Comparison of ENCODE assay signal across 37 cellular contexts in the genomic region with DNA sequence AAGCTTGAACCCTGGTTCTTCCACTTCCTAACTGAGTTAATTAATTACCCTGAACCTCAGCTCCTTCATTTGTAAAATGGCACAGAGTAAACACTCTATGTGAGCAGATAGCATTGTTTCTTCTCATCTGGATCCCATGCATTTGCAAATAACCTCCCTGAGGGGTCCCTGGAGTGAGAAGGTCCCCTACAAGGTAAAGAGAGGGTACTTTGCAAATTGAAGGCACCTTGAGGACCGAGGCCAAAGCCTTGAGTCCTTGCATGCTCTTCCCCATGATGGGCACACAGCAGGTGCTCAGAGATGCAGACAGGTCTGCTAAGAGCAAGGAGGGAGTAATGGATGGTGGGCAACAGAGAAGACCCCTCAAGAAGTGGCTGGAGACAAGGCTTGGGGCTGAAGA. TPM values are rescaled to one million over a fixed set of nuclear protein-coding genes. Genes with fewer than 3 reads are reported as not detected.
"Had no signal": no experiment of that assay in that cellular context is flagged by ENCODE, and none has a peak within 500 bp of the region (broad histone marks: within the 10 kb centered on the region; RNA-seq: fewer than 3 reads in every experiment).

No MANE protein-coding gene starts in this region.

- H3K4me3 Mint-ChIP-seq: activated CD4-positive, alpha-beta T cell treated with anti-CD3 and anti-CD28 coated beads for 36 hours; activated CD4-positive, alpha-beta T cell treated with anti-CD3 and anti-CD28 coated beads, Interleukin-2, amount 10 ng/mL, durations not matched to agents 7 days and 5 days; activated CD8-positive, alpha-beta T cell treated with anti-CD3 and anti-CD28 coated beads for 36 hours; activated naive CD4-positive, alpha-beta T cell treated with anti-CD3 and anti-CD28 coated beads for 36 hours; activated T-cell treated with anti-CD3 and anti-CD28 coated beads, Interleukin-2, amount 50 U/mL, for 72 hours; activated T-helper 17 cell treated with anti-CD3 and anti-CD28 coated beads, Interleukin-2, amount 50 U/mL, for 72 hours had no signal

- H3K4me3 ChIP-seq: adrenal gland, body of pancreas, breast epithelium had no signal

- H3K9me3 Mint-ChIP-seq: activated CD4-positive, alpha-beta T cell treated with anti-CD3 and anti-CD28 coated beads, Interleukin-2, amount 10 ng/mL, durations not matched to agents 7 days and 5 days; activated CD8-positive, alpha-beta T cell treated with anti-CD3 and anti-CD28 coated beads for 36 hours; activated naive CD4-positive, alpha-beta T cell treated with anti-CD3 and anti-CD28 coated beads for 36 hours; activated naive CD4-positive, alpha-beta T cell treated with anti-CD3 and anti-CD28 coated beads, Interleukin-2, amount 50 U/mL, for 72 hours; activated T-cell treated with anti-CD3 and anti-CD28 coated beads, Interleukin-2, amount 50 U/mL, for 72 hours; activated T-helper 17 cell treated with anti-CD3 and anti-CD28 coated beads, Interleukin-2, amount 50 U/mL, for 72 hours had no signal

- H3K27ac Mint-ChIP-seq: activated CD4-positive, alpha-beta T cell treated with anti-CD3 and anti-CD28 coated beads for 36 hours; activated CD4-positive, alpha-beta T cell treated with anti-CD3 and anti-CD28 coated beads, Interleukin-2, amount 10 ng/mL, durations not matched to agents 7 days and 5 days; activated CD8-positive, alpha-beta T cell treated with anti-CD3 and anti-CD28 coated beads for 36 hours; activated naive CD4-positive, alpha-beta T cell treated with anti-CD3 and anti-CD28 coated beads for 36 hours; activated naive CD4-positive, alpha-beta T cell treated with anti-CD3 and anti-CD28 coated beads, Interleukin-2, amount 50 U/mL, for 72 hours; activated T-cell treated with anti-CD3 and anti-CD28 coated beads, Interleukin-2, amount 50 U/mL, for 72 hours; activated T-helper 17 cell treated with anti-CD3 and anti-CD28 coated beads, Interleukin-2, amount 50 U/mL, for 72 hours had no signal

- H3K9me3 ChIP-seq: adrenal gland, body of pancreas, breast epithelium had no signal

- ATAC-seq: activated CD4-positive, alpha-beta T cell treated with anti-CD3 and anti-CD28 coated beads for 36 hours; activated CD8-positive, alpha-beta T cell treated with anti-CD3 and anti-CD28 coated beads for 36 hours; activated naive CD4-positive, alpha-beta T cell treated with anti-CD3 and anti-CD28 coated beads, Interleukin-2, amount 50 U/mL, for 72 hours; activated T-cell treated with anti-CD3 and anti-CD28 coated beads, Interleukin-2, amount 50 U/mL, for 72 hours; activated T-helper 17 cell treated with anti-CD3 and anti-CD28 coated beads, Interleukin-2, amount 50 U/mL, for 72 hours; body of pancreas had no signal

- H3K9ac ChIP-seq: KMS-11 had no signal

- H3K4me1 ChIP-seq: adrenal gland, body of pancreas, breast epithelium had no signal

- H3K27ac ChIP-seq: adrenal gland, body of pancreas, breast epithelium, KMS-11, VCaP had no signal

- H3K4me1 Mint-ChIP-seq: activated CD4-positive, alpha-beta T cell treated with anti-CD3 and anti-CD28 coated beads for 36 hours; activated CD4-positive, alpha-beta T cell treated with anti-CD3 and anti-CD28 coated beads, Interleukin-2, amount 10 ng/mL, durations not matched to agents 7 days and 5 days; activated T-helper 17 cell treated with anti-CD3 and anti-CD28 coated beads, Interleukin-2, amount 50 U/mL, for 72 hours had no signal

- H3K36me3 Mint-ChIP-seq: activated naive CD4-positive, alpha-beta T cell treated with anti-CD3 and anti-CD28 coated beads, Interleukin-2, amount 50 U/mL, for 72 hours had no signal

- DNase-seq: activated CD4-positive, alpha-beta T cell treated with anti-CD3 and anti-CD28 coated beads for 36 hours; activated CD4-positive, alpha-beta T cell treated with anti-CD3 and anti-CD28 coated beads, Interleukin-2, amount 10 ng/mL, durations not matched to agents 7 days and 5 days; activated CD4-positive, CD25-positive, alpha-beta regulatory T cell; activated CD8-positive, alpha-beta T cell treated with anti-CD3 and anti-CD28 coated beads for 36 hours; activated gamma-delta T cell treated with Interleukin-2 at 50 U/mL for 16 hours; activated naive CD4-positive, alpha-beta T cell treated with anti-CD3 and anti-CD28 coated beads for 36 hours; activated T-cell treated with anti-CD3 and anti-CD28 coated beads, Interleukin-2, amount 50 U/mL, for 1 hour; activated T-cell treated with anti-CD3 and anti-CD28 coated beads, Interleukin-2, amount 50 U/mL, for 72 hours; body of pancreas; MM.1S; MV-4-11; NCI-H1092; NCI-H1417; NCI-H146; NCI-H187; NCI-H2029 treated with DMSO at 0.1 percent for 48 hours; NCI-H2107; NCI-H2171; NCI-H510A; NCI-H526; NCI-H748 treated with DMSO at 0.1 percent for 48 hours; NK-92 treated with Interleukin-12 subunit alpha and Interleukin-12 subunit beta, amount 100 ng/mL, for 24 hours; Right ventricle myocardium superior; SW 1271; T-helper 1 cell; T-helper 2 cell; T-helper 9 cell had no signal

- H3K27me3 ChIP-seq: adrenal gland, body of pancreas, breast epithelium had no signal

- H3K36me3 ChIP-seq: adrenal gland, breast epithelium had no signal

RNA-seq across cellular contexts. Expression of gene OTOG, which starts 33.2 kb away (rescaled TPM):
- total RNA-seq: activated CD4-positive, alpha-beta T cell treated with anti-CD3 and anti-CD28 coated beads for 36 hours; activated CD4-positive, alpha-beta T cell treated with anti-CD3 and anti-CD28 coated beads, Interleukin-2, amount 10 ng/mL, durations not matched to agents 7 days and 5 days; activated CD8-positive, alpha-beta memory T cell treated with anti-CD3 and anti-CD28 coated beads for 36 hours; activated CD8-positive, alpha-beta T cell treated with anti-CD3 and anti-CD28 coated beads for 36 hours; activated naive CD4-positive, alpha-beta T cell treated with anti-CD3 and anti-CD28 coated beads for 36 hours; activated naive CD4-positive, alpha-beta T cell treated with anti-CD3 and anti-CD28 coated beads, Interleukin-2, amount 50 U/mL, for 72 hours; activated T-cell treated with anti-CD3 and anti-CD28 coated beads, Interleukin-2, amount 50 U/mL, for 72 hours; activated T-helper 17 cell treated with anti-CD3 and anti-CD28 coated beads, Interleukin-2, amount 50 U/mL, for 72 hours; adrenal gland; astrocyte; body of pancreas; breast epithelium; cardiac septum; LHCN-M2; Right ventricle myocardium superior had no signal
- polyA plus RNA-seq: adrenal gland had no signal

RNA-seq across cellular contexts. Expression of gene USH1C, which starts 36.1 kb away (rescaled TPM):
- total RNA-seq: activated CD4-positive, alpha-beta T cell treated with anti-CD3 and anti-CD28 coated beads for 36 hours; activated CD4-positive, alpha-beta T cell treated with anti-CD3 and anti-CD28 coated beads, Interleukin-2, amount 10 ng/mL, durations not matched to agents 7 days and 5 days; activated CD8-positive, alpha-beta memory T cell treated with anti-CD3 and anti-CD28 coated beads for 36 hours; activated CD8-positive, alpha-beta T cell treated with anti-CD3 and anti-CD28 coated beads for 36 hours; activated naive CD4-positive, alpha-beta T cell treated with anti-CD3 and anti-CD28 coated beads for 36 hours; activated naive CD4-positive, alpha-beta T cell treated with anti-CD3 and anti-CD28 coated beads, Interleukin-2, amount 50 U/mL, for 72 hours; activated T-cell treated with anti-CD3 and anti-CD28 coated beads, Interleukin-2, amount 50 U/mL, for 72 hours; activated T-helper 17 cell treated with anti-CD3 and anti-CD28 coated beads, Interleukin-2, amount 50 U/mL, for 72 hours; astrocyte; cardiac septum; LHCN-M2 had no signal
